14 cellular contexts compared by ENCODE assay signal in genomic region chr7:135342887-135343286, GRCh38.
A peak's percentile ranks its signal among the peaks of the same experiment; 100 is the strongest.
DNase-seq lines count a peak whose midpoint lies in the region; ATAC-seq and TF ChIP-seq lines count a peak whose summit lies in the region.
"Had no signal": no experiment of that assay in that cellular context is flagged by ENCODE, and none has a peak within 500 bp of the region (broad histone marks: within the 10 kb centered on the region; RNA-seq: fewer than 3 reads in every experiment).

No MANE protein-coding gene starts in this region.

- no peak overlapping the region for H3K27ac ChIP-seq in prostate gland
- H3K27ac ChIP-seq: left lung, RWPE1 had no signal

- no peak for ATAC-seq in HG03521 (IDR thresholded peaks at IDR 0.05; ENCODE audit: unreplicated experiment)
- ATAC-seq: left lung had no signal

- intact Hi-C loops in posterior cingulate gyrus (cut with DNase I): no loop called here
- intact Hi-C loops in prostate gland (cut with DNase I): no loop called here

- peak; percentile 78 for DNase-seq in NCI-H1105 (lab: John Stamatoyannopoulos, UW)
- DNase-seq in NCI-H82 (lab: John Stamatoyannopoulos, UW): peak; percentile 90
- peak; percentile 50 for DNase-seq in epidermal melanocyte (ENCODE audit: insufficient read length, low spot score)
- peak; percentile 29 to 93 (median 58) for DNase-seq in posterior cingulate gyrus
- no peak for DNase-seq in prostate gland (ENCODE audit: low spot score)
- no peak for DNase-seq in MG63
- DNase-seq: activated CD4-positive, alpha-beta memory T cell treated with anti-CD3 and anti-CD28 coated beads, Interleukin-2, amount 10 ng/mL, durations not matched to agents 7 days and 5 days; activated gamma-delta T cell treated with Interleukin-2 at 50 U/mL for 16 hours; CD4-positive, alpha-beta T cell; left lung; NCI-H2107; stimulated activated CD4-positive, alpha-beta T cell treated with anti-CD3 and anti-CD28 coated beads, Interleukin-12 subunit alpha, Interleukin-12 subunit beta, amount 100 ng/mL, for 4 hours had no signal

- no peaks in the 10 kb centered on the region for H3K4me1 ChIP-seq in prostate gland (replicated peaks)
- H3K4me1 ChIP-seq: left lung had no signal

- H3K9me3 ChIP-seq in prostate gland (no peaks in the 10 kb centered on the region), MG63 (no peaks in the 10 kb centered on the region)
- H3K9me3 ChIP-seq: left lung had no signal

- no peak overlapping the region for H3K4me3 ChIP-seq in prostate gland
- H3K4me3 ChIP-seq in MG63: no peak overlapping the region
- H3K4me3 ChIP-seq: left lung had no signal

- WGBS in prostate gland: 39% methylated on average over 10 of the region's 10 CpGs

- no peaks in the 10 kb centered on the region for H3K27me3 ChIP-seq in prostate gland (replicated peaks; ENCODE audit: insufficient read depth)
- H3K27me3 ChIP-seq in MG63: no peaks in the 10 kb centered on the region
- H3K27me3 ChIP-seq: left lung had no signal

- H3K36me3 ChIP-seq in prostate gland (no peaks in the 10 kb centered on the region), MG63 (no peaks in the 10 kb centered on the region)
- H3K36me3 ChIP-seq: left lung had no signal

- no peak for TF ChIP-seq CTCF in prostate gland (IDR thresholded peaks at IDR 0.05)

- no peak for TF ChIP-seq POLR2A in prostate gland (IDR thresholded peaks at IDR 0.05)

Comparison
In these comparisons a context has a peak if more than half of its experiments do, and no peak if none do; other contexts are left out.
1. DNase-seq: peak in NCI-H1105 (single experiment), NCI-H82 (single experiment), epidermal melanocyte (single experiment) and posterior cingulate gyrus (10 of 10); none in prostate gland (single experiment) and MG63 (single experiment).